12 cellular contexts compared by ENCODE assay signal in genomic region chr10:93126484-93127052, GRCh38. TPM values are rescaled to one million over a fixed set of nuclear protein-coding genes. Genes with fewer than 3 reads are reported as not detected.
DNase-seq lines count a peak whose midpoint lies in the region; ATAC-seq and TF ChIP-seq lines count a peak whose summit lies in the region.
"Had no signal": no experiment of that assay in that cellular context is flagged by ENCODE, and none has a peak within 500 bp of the region (broad histone marks: within the 10 kb centered on the region; RNA-seq: fewer than 3 reads in every experiment).

No MANE protein-coding gene starts in this region.

- no peaks in the 10 kb centered on the region for H4K20me1 ChIP-seq in HCT116 (ENCODE audit: insufficient read depth)

- TF ChIP-seq CTCF in HCT116 (IDR thresholded peaks at IDR 0.05 in 2 of 3, conservative IDR thresholded peaks at IDR 0.05 in 1 of 3; ENCODE audit: borderline replicate concordance in 1 of 3, insufficient read depth in 1 of 3, low read depth in 2 of 3, low read length in 2 of 3), result peak; percentile 29 to 88 (median 75); a peak in 5 of 6 replicates
- no peak for TF ChIP-seq CTCF in mucosa of descending colon (IDR thresholded peaks at IDR 0.05)

- H3K27ac ChIP-seq in CD4-positive, CD25-positive, alpha-beta regulatory T cell (ENCODE audit: insufficient read depth, low read length, poor library complexity, severe bottlenecking), result no peak overlapping the region
- no peak overlapping the region for H3K27ac ChIP-seq in HCT116 (ENCODE audit: low read depth, low read length)
- H3K27ac ChIP-seq: gastrocnemius medialis had no signal

- CTCF ChIA-PET in HCT116 (lab: Charles Lee), result interaction anchor here (1.3 to 1.4 kb wide), 2 partner anchors 11 kb away, joined by 4 to 9 read pairs; no protein-coding TSS in a partner anchor

- peak overlapping the region in 2 of 3 donors; percentile 31 to 64 for H3K27ac Mint-ChIP-seq in CD4-positive, CD25-positive, alpha-beta regulatory T cell
- H3K27ac Mint-ChIP-seq: natural killer cell had no signal

- BruUV-seq in HCT116 (replicated peaks; lab: Mats Ljungman, UMichigan), result no TSS peak

- ATAC-seq in CD4-positive, CD25-positive, alpha-beta regulatory T cell (ENCODE audit: low read depth in 2 of 2), result no peak
- ATAC-seq in HCT116, result no peak
- no peak for ATAC-seq in mucosa of descending colon
- ATAC-seq in HG03354 (IDR thresholded peaks at IDR 0.05; ENCODE audit: poor library complexity, severe bottlenecking, unreplicated experiment), result no peak
- ATAC-seq: gastrocnemius medialis, natural killer cell had no signal

- POLR2A ChIA-PET in HCT116 (lab: Charles Lee), result no interaction called here

- no peaks in the 10 kb centered on the region for H3K36me3 ChIP-seq in CD4-positive, CD25-positive, alpha-beta regulatory T cell (ENCODE audit: control insufficient read depth, insufficient read depth, low read length)
- H3K36me3 ChIP-seq in HCT116 (ENCODE audit: control insufficient read depth in 1 of 2, insufficient read depth in 2 of 2, low read length in 2 of 2) (no peaks in the 10 kb centered on the region), adipocyte (ENCODE audit: control insufficient read depth, insufficient read depth, low read length, severe bottlenecking) (no peaks in the 10 kb centered on the region), mucosa of descending colon (ENCODE audit: low read depth) (no peaks in the 10 kb centered on the region)
- H3K36me3 ChIP-seq: gastrocnemius medialis had no signal

- RAD21 ChIA-PET in HCT116 (lab: Charles Lee; ENCODE audit: low non-redundant PET in 1 of 2, low total read pairs in 2 of 2, uncharacterized antibody in 2 of 2, unreplicated experiment in 2 of 2), result no interaction called here

- H3K9me3 ChIP-seq in CD4-positive, CD25-positive, alpha-beta regulatory T cell (ENCODE audit: control insufficient read depth in 2 of 2, low read length in 2 of 2), result peaks cover 7 to 9% of the 10 kb centered on the region in 2 experiments
- H3K9me3 ChIP-seq in HCT116 (ENCODE audit: control insufficient read depth in 1 of 2, insufficient read depth in 1 of 2, low read depth in 1 of 2, low read length in 2 of 2) (peaks cover 7 to 8% of the 10 kb centered on the region in 2 experiments; a peak in 2 of 4 replicates), adipocyte (ENCODE audit: control insufficient read depth, low read length) (peaks cover 23% of the 10 kb centered on the region), mucosa of descending colon (peaks cover 8% of the 10 kb centered on the region)
- H3K9me3 ChIP-seq: gastrocnemius medialis had no signal

- peaks cover 21% of the 10 kb centered on the region for H3K4me1 ChIP-seq in CD4-positive, CD25-positive, alpha-beta regulatory T cell (ENCODE audit: control insufficient read depth, insufficient read depth, low read length, poor library complexity, severe bottlenecking)
- H3K4me1 ChIP-seq in HCT116 (ENCODE audit: control insufficient read depth in 1 of 2, insufficient read depth in 2 of 2, low read length in 2 of 2) (no peaks in the 10 kb centered on the region), adipocyte (ENCODE audit: control insufficient read depth, insufficient read depth, low read length) (no peaks in the 10 kb centered on the region), mucosa of descending colon (ENCODE audit: low read depth) (peaks cover 15% of the 10 kb centered on the region)
- H3K4me1 ChIP-seq: gastrocnemius medialis had no signal

- no peak overlapping the region for H3K4me2 ChIP-seq in HCT116 (ENCODE audit: low read length)

- no peak for TF ChIP-seq POLR2A in HCT116 (IDR thresholded peaks at IDR 0.05; ENCODE audit: borderline replicate concordance, extremely low read depth, insufficient read depth, insufficient read length)

- peak; percentile 38; the same call in 1 of the 2 replicates for TF ChIP-seq RAD21 in HCT116 (IDR thresholded peaks at IDR 0.05; ENCODE audit: low read depth)

- peaks cover 0 to 22% (median 7%) of the 10 kb centered on the region in 7 donors for H3K9me3 Mint-ChIP-seq in CD4-positive, CD25-positive, alpha-beta regulatory T cell

- peaks cover 10 to 49% (median 29%) of the 10 kb centered on the region in 4 donors for H3K4me1 Mint-ChIP-seq in CD4-positive, CD25-positive, alpha-beta regulatory T cell
- H3K4me1 Mint-ChIP-seq: natural killer cell had no signal

- no peaks in the 10 kb centered on the region for H3K9me2 ChIP-seq in HCT116 (ENCODE audit: insufficient read depth)

- H3K27me3 Mint-ChIP-seq in CD4-positive, CD25-positive, alpha-beta regulatory T cell, result no peaks in the 10 kb centered on the region

- no peaks in the 10 kb centered on the region for H3K27me3 ChIP-seq in CD4-positive, CD25-positive, alpha-beta regulatory T cell (ENCODE audit: control insufficient read depth, insufficient read depth, low read length)
- H3K27me3 ChIP-seq in HCT116 (ENCODE audit: insufficient read depth, low read length) (no peaks in the 10 kb centered on the region), adipocyte (replicated peaks; ENCODE audit: control insufficient read depth, insufficient read depth, low read length) (peaks cover 19% of the 10 kb centered on the region)
- H3K27me3 ChIP-seq: gastrocnemius medialis had no signal

- intact Hi-C loops in HCT116 (cut with micrococcal nuclease) (no loop called here), mucosa of descending colon (cut with DNase I, micrococcal nuclease) (no loop called here)

- no peak overlapping the region for H3K4me3 Mint-ChIP-seq in CD4-positive, CD25-positive, alpha-beta regulatory T cell
- H3K4me3 Mint-ChIP-seq: natural killer cell had no signal

- H3K79me2 ChIP-seq in HCT116 (ENCODE audit: insufficient read depth, low read length), result no peaks in the 10 kb centered on the region

- peaks cover 11% of the 10 kb centered on the region for H3K36me3 Mint-ChIP-seq in CD4-positive, CD25-positive, alpha-beta regulatory T cell

- no peak overlapping the region for H2AFZ ChIP-seq in HCT116 (ENCODE audit: low read depth, low read length, poor library complexity, severe bottlenecking)

- DNase-seq in CD4-positive, CD25-positive, alpha-beta regulatory T cell, result no peak
- DNase-seq in HCT116 (ENCODE audit: low read depth, low spot score) (peak; percentile 39), adipocyte (ENCODE audit: low read depth) (no peak), kidney tubule cell (ENCODE audit: low spot score) (peak; percentile 5), occipital lobe (lab: John Stamatoyannopoulos, UW) (no peak), mucosa of descending colon (no peak), LoVo (ENCODE audit: low spot score) (no peak)
- DNase-seq: gastrocnemius medialis; natural killer cell; NCI-H2171 treated with DMSO at 0.1 percent for 48 hours; stimulated activated CD4-positive, alpha-beta T cell treated with anti-CD3 and anti-CD28 coated beads, Interleukin-4, amount 100 ng/mL, for 1 hour had no signal

- no peak overlapping the region for H3K9ac ChIP-seq in HCT116 (ENCODE audit: low read length)
- H3K9ac ChIP-seq in adipocyte (ENCODE audit: low read length), result no peak overlapping the region

- H3K4me3 ChIP-seq in CD4-positive, CD25-positive, alpha-beta regulatory T cell (ENCODE audit: low read depth, low read length), result no peak overlapping the region
- H3K4me3 ChIP-seq in HCT116 (replicated peaks in 1 of 2; ENCODE audit: low read depth in 1 of 2, low read length in 2 of 2) (no peak overlapping the region), adipocyte (ENCODE audit: low read length) (peak overlapping the region; percentile 30), mucosa of descending colon (no peak overlapping the region)
- H3K4me3 ChIP-seq: gastrocnemius medialis had no signal

TF ChIP-seq in HCT116, 20 proteins besides CTCF, POLR2A, EP300 and RAD21:
- TF ChIP-seq TCF7L2 (IDR thresholded peaks at IDR 0.05; ENCODE audit: borderline replicate concordance, extremely low read depth, insufficient read depth, insufficient read length) (no peak), SRF (IDR thresholded peaks at IDR 0.05; ENCODE audit: low read depth) (no peak), CBX3 (IDR thresholded peaks at IDR 0.05; ENCODE audit: low read depth) (peak; percentile 99)

RNA-seq across cellular contexts. Expression of gene CYP26A1, which starts 52.9 kb away (rescaled TPM):
- not detected for total RNA-seq in CD4-positive, CD25-positive, alpha-beta regulatory T cell
- not detected for polyA plus RNA-seq in CD4-positive, CD25-positive, alpha-beta regulatory T cell
- total RNA-seq in HCT116 (2021; ENCODE audit: unreplicated experiment) (0.17 TPM), occipital lobe (10.0 TPM), mucosa of descending colon (not detected)
- polyA plus RNA-seq in HCT116 (2012), result 0.06 and 0.12 TPM in 2 replicates
- total RNA-seq: gastrocnemius medialis, natural killer cell had no signal

Comparison
In these comparisons a context has a peak if more than half of its experiments do, and no peak if none do; other contexts are left out.
1. DNase-seq: peak in HCT116 (single experiment) and kidney tubule cell (single experiment); none in CD4-positive, CD25-positive, alpha-beta regulatory T cell (0 of 3), adipocyte (single experiment), occipital lobe (single experiment), mucosa of descending colon (0 of 3) and LoVo (single experiment).